Comparison of ENCODE assay signal across 9 cellular contexts in the genomic region with DNA sequence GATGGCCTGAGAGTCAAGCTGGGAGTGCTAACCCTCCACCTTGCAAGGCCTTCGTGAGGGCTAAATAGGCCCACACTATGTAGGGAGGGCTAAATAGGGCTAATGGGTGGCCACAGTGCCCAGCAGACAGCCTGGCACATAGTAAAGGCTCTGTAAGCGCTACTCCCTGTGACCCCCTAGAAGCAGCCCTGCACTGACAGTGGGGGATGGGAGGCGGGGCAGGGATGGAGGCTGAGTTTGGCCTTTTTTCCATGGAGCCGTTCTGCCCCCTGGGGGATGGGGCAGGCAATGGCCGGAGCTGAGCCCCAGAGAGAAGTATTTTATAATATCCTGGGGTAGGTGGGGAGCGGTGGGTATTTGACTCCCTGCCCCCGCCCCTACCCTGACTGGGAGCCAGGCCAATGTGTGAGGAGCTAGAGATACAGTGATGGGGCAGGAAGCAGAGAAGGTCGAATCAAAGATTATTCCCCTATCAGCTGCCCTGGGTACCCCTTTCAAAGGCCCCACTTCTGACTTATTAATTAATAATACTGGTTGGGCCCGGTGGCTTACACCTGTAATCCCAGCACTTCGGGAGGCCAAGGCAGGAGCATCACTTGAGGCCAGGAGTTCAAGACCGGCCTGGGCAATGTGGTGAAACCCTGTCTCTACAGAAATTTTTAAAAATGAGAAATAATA. TPM values are rescaled to one million over a fixed set of nuclear protein-coding genes. Genes with fewer than 3 reads are reported as not detected.
DNase-seq lines count a peak whose midpoint lies in the region; ATAC-seq and TF ChIP-seq lines count a peak whose summit lies in the region.
"Had no signal": no experiment of that assay in that cellular context is flagged by ENCODE, and none has a peak within 500 bp of the region (broad histone marks: within the 10 kb centered on the region; RNA-seq: fewer than 3 reads in every experiment).

No MANE protein-coding gene starts in this region.

- DNase-seq in BJ (ENCODE audit: low read depth) = no peak
- peak; percentile 24 for DNase-seq in H4 (ENCODE audit: low spot score)
- DNase-seq in RPMI7951 (ENCODE audit: low read depth) = peak; percentile 15
- peak; percentile 48 for DNase-seq in choroid plexus epithelial cell (ENCODE audit: low read depth)
- peak; percentile 53 for DNase-seq in superior temporal gyrus (ENCODE audit: extremely low spot score)

- no peaks in the 10 kb centered on the region for H3K4me1 ChIP-seq in liver (ENCODE audit: control insufficient read depth in 4 of 4, insufficient read depth in 4 of 4, low read length in 3 of 4)

- WGBS in liver = 47% methylated on average over 11 of the region's 11 CpGs

- TF ChIP-seq CTCF in BJ (IDR thresholded peaks at IDR 0.05; ENCODE audit: insufficient read depth, low read depth, low read length) = peak; percentile 91
- peak; percentile 93 for TF ChIP-seq CTCF in choroid plexus epithelial cell (conservative IDR thresholded peaks at IDR 0.05; ENCODE audit: low read depth, low read length)
- peak; percentile 57 for TF ChIP-seq CTCF in liver (IDR thresholded peaks at IDR 0.05; ENCODE audit: low read depth, low read length, missing input control)

- POLR2A ChIA-PET in BJ (lab: Charles Lee) = no interaction called here

- no peak for ATAC-seq in HG02678 (IDR thresholded peaks at IDR 0.05; ENCODE audit: unreplicated experiment)
- ATAC-seq in GM18909 (IDR thresholded peaks at IDR 0.05; ENCODE audit: poor library complexity, unreplicated experiment) = no peak

- H3K36me3 ChIP-seq in BJ (ENCODE audit: control insufficient read depth, insufficient read depth, low read length) = no peaks in the 10 kb centered on the region
- H3K36me3 ChIP-seq in liver (ENCODE audit: control insufficient read depth in 4 of 4, insufficient read depth in 3 of 4, low read depth in 1 of 4, low read length in 3 of 4) = no peaks in the 10 kb centered on the region

- H3K9ac ChIP-seq in liver (ENCODE audit: low read depth in 1 of 2, low read length in 2 of 2) = no peak overlapping the region

- peaks cover 11% of the 10 kb centered on the region for H3K27me3 ChIP-seq in BJ (ENCODE audit: control insufficient read depth, insufficient read depth, low read length)
- no peaks in the 10 kb centered on the region for H3K27me3 ChIP-seq in liver (ENCODE audit: control insufficient read depth in 4 of 4, insufficient read depth in 4 of 4, low read length in 3 of 4)

- CTCF ChIA-PET in BJ (lab: Yijun Ruan, JAX) = interaction anchor here (0.6 to 11.6 kb wide), 29 partner anchors 9 to 323 kb away, joined by 3 to 121 read pairs (median 4); a partner anchor contains a TSS

- TF ChIP-seq RAD21 in liver (IDR thresholded peaks at IDR 0.05) = peak; percentile 74 to 83

- peaks cover 0 to 2% (median under 1%) of the 10 kb centered on the region in 4 donors for H3K9me3 ChIP-seq in liver (ENCODE audit: control insufficient read depth in 4 of 4, low read length in 3 of 4)

- H3K4me3 ChIP-seq in BJ (ENCODE audit: low read depth, low read length) = no peak overlapping the region
- no peak overlapping the region for H3K4me3 ChIP-seq in choroid plexus epithelial cell (ENCODE audit: low read depth, low read length)
- H3K4me3 ChIP-seq in liver (ENCODE audit: low read depth in 1 of 3, low read length in 3 of 3) = no peak overlapping the region

- no peak overlapping the region for H3K27ac ChIP-seq in liver (ENCODE audit: low read depth in 1 of 2, low read length in 2 of 2)

TF ChIP-seq in liver, 16 proteins besides CTCF, POLR2A, EP300 and RAD21:
- TF ChIP-seq NR2F2 (IDR thresholded peaks at IDR 0.05) = no peak
- TF ChIP-seq SP1 (IDR thresholded peaks at IDR 0.05) = no peak
- TF ChIP-seq GABPA (IDR thresholded peaks at IDR 0.05 in 1 of 2, conservative IDR thresholded peaks at IDR 0.05 in 1 of 2) = no peak
- no peak for TF ChIP-seq YY1 (IDR thresholded peaks at IDR 0.05)
- TF ChIP-seq FOXA1 (IDR thresholded peaks at IDR 0.05) = no peak
- no peak for TF ChIP-seq RXRA (IDR thresholded peaks at IDR 0.05)
- no peak for TF ChIP-seq FOXA2 (IDR thresholded peaks at IDR 0.05)

RNA-seq across cellular contexts. Expression of a gene that starts 42.3 kb away (rescaled TPM):
- polyA plus RNA-seq in BJ (2011; rRNA removed) (not detected in 2 replicates), liver (not detected)
- polyA minus RNA-seq in BJ (2011; rRNA and poly(A)+ RNA removed) = not detected in 2 replicates
- total RNA-seq in H4 (2014; rRNA removed; shearing (Covaris generic)) = not detected in 2 replicates
- total RNA-seq in RPMI7951 (2014; rRNA removed; shearing (Covaris generic)) = not detected in 2 replicates
- not detected for total RNA-seq in liver
- total RNA-seq: mononuclear cell had no signal
